11 cellular contexts compared by ENCODE assay signal in genomic region chr11:110095554-110095953, GRCh38. TPM values are rescaled to one million over a fixed set of nuclear protein-coding genes. Genes with fewer than 3 reads are reported as not detected.
DNase-seq lines count a peak whose midpoint lies in the region; TF ChIP-seq lines count a peak whose summit lies in the region.
"Had no signal": no experiment of that assay in that cellular context is flagged by ENCODE, and none has a peak within 500 bp of the region (broad histone marks: within the 10 kb centered on the region; RNA-seq: fewer than 3 reads in every experiment).

No MANE protein-coding gene starts in this region.

- intact Hi-C loops in head of caudate nucleus (cut with DNase I): loop anchor here (10.0 kb wide), 2 partner anchors 79 to 151 kb away; no protein-coding TSS in a partner anchor

- DNase-seq in HPDE6-E6E7 (ENCODE audit: extremely low spot score) (peak; percentile 38), astrocyte of the cerebellum (ENCODE audit: low read depth) (no peak), head of caudate nucleus (peak in 23 of 42 donors; percentile 11 to 75 (median 44)), smooth muscle cell (lab: John Stamatoyannopoulos, UW; ENCODE audit: unreplicated experiment) (no peak), NCI-H1694 (lab: John Stamatoyannopoulos, UW) (no peak), NCI-H2081 (lab: John Stamatoyannopoulos, UW) (no peak), pons (ENCODE audit: low spot score) (no peak)
- DNase-seq: natural killer cell, NCI-H1417, WERI-Rb-1 had no signal

- peaks cover 64% of the 10 kb centered on the region for H3K79me2 ChIP-seq in smooth muscle cell (ENCODE audit: low read depth)

- H3K4me1 ChIP-seq in smooth muscle cell (ENCODE audit: low read depth): peaks cover 18% of the 10 kb centered on the region

- in situ Hi-C loops in astrocyte of the cerebellum (cut with HindIII; ENCODE audit: low sequenced_read_pairs): no loop called here

- TF ChIP-seq CTCF in astrocyte of the cerebellum (IDR thresholded peaks at IDR 0.05; ENCODE audit: low read depth, low read length, missing control alignments) (no peak), smooth muscle cell (IDR thresholded peaks at IDR 0.05; ENCODE audit: borderline replicate concordance, insufficient read depth, poor library complexity, severe bottlenecking) (no peak)

- no peak overlapping the region for H2AFZ ChIP-seq in smooth muscle cell (ENCODE audit: low read depth)

- 61% methylated on average over 5 of the region's 5 CpGs for WGBS in smooth muscle cell (ENCODE audit: low lambda C conversion rate)

- peaks cover 8% of the 10 kb centered on the region for H4K20me1 ChIP-seq in smooth muscle cell (ENCODE audit: low read depth)

- H3K4me3 ChIP-seq in astrocyte of the cerebellum (ENCODE audit: low read depth, low read length) (peak overlapping the region; percentile 16), smooth muscle cell (peak overlapping the region; percentile 82)
- H3K4me3 ChIP-seq: SJSA1 had no signal

- H3K9me3 ChIP-seq in smooth muscle cell (replicated peaks; ENCODE audit: low read depth): no peaks in the 10 kb centered on the region
- H3K9me3 ChIP-seq: SJSA1 had no signal

- no peaks in the 10 kb centered on the region for H3K27me3 ChIP-seq in smooth muscle cell (ENCODE audit: low read depth)
- H3K27me3 ChIP-seq: SJSA1 had no signal

- peak overlapping the region; percentile 33 for H3K27ac ChIP-seq in smooth muscle cell (ENCODE audit: low read depth)
- H3K27ac ChIP-seq: SJSA1, WERI-Rb-1 had no signal

- peak overlapping the region; percentile 84 for H3K4me2 ChIP-seq in smooth muscle cell

- no peaks in the 10 kb centered on the region for H3F3A ChIP-seq in smooth muscle cell (ENCODE audit: low read depth)

- H3K9ac ChIP-seq in smooth muscle cell (ENCODE audit: low read depth): no peak overlapping the region

- H3K36me3 ChIP-seq in smooth muscle cell (ENCODE audit: low read depth): no peaks in the 10 kb centered on the region
- H3K36me3 ChIP-seq: WERI-Rb-1 had no signal

RNA-seq across cellular contexts. Expression of gene ZC3H12C, which starts 2.4 kb away (rescaled TPM):
- 10.5 and 10.6 TPM in 2 replicates for total RNA-seq in smooth muscle cell
- 1.6 and 1.9 TPM in 2 replicates for polyA plus RNA-seq in smooth muscle cell

Comparison
In these comparisons a context has a peak if more than half of its experiments do, and no peak if none do; other contexts are left out.
1. DNase-seq: peak in HPDE6-E6E7 (single experiment) and head of caudate nucleus (23 of 42); none in astrocyte of the cerebellum (single experiment), smooth muscle cell (single experiment), NCI-H1694 (single experiment), NCI-H2081 (0 of 2) and pons (single experiment).